In the genomic region with DNA sequence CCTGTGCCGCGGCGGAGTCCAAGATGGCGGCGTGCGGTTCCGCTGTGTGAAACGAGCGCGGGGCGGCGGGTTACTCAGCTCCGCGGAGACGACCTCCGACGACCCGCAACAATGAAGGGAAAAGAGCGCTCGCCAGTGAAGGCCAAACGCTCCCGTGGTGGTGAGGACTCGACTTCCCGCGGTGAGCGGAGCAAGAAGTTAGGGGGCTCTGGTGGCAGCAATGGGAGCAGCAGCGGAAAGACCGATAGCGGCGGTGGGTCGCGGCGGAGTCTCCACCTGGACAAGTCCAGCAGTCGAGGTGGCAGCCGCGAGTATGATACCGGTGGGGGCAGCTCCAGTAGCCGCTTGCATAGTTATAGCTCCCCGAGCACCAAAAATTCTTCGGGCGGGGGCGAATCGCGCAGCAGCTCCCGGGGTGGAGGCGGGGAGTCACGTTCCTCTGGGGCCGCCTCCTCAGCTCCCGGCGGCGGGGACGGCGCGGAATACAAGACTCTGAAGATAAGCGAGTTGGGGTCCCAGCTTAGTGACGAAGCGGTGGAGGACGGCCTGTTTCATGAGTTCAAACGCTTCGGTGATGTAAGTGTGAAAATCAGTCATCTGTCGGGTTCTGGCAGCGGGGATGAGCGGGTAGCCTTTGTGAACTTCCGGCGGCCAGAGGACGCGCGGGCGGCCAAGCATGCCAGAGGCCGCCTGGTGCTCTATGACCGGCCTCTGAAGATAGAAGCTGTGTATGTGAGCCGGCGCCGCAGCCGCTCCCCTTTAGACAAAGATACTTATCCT, we compare ENCODE assay signal across 1 cellular context.
TF ChIP-seq lines count a peak whose summit lies in the region.

No MANE protein-coding gene starts in this region.

TF ChIP-seq in WTC11, 78 proteins besides CTCF, POLR2A, EP300 and RAD21 (continued from another document):
- no peak for TF ChIP-seq ZNF512 (CRISPR knock-in tag; IDR thresholded peaks at IDR 0.05; ENCODE audit: borderline replicate concordance)
- TF ChIP-seq ZNF219 (CRISPR knock-in tag; IDR thresholded peaks at IDR 0.05; ENCODE audit: borderline replicate concordance): no peak
- TF ChIP-seq ZNF317 (CRISPR knock-in tag; IDR thresholded peaks at IDR 0.05; ENCODE audit: borderline replicate concordance, low read depth): no peak
- TF ChIP-seq CREM (CRISPR knock-in tag; IDR thresholded peaks at IDR 0.05): no peak
- TF ChIP-seq JUN (CRISPR knock-in tag; IDR thresholded peaks at IDR 0.05): 0 out of 2 replicates have a peak, but pooled peaks have one; percentile 38
- TF ChIP-seq GTF2I (CRISPR knock-in tag; conservative IDR thresholded peaks at IDR 0.05): no peak
- no peak for TF ChIP-seq RELA (CRISPR knock-in tag; IDR thresholded peaks at IDR 0.05; ENCODE audit: borderline replicate concordance)
- peak; percentile 79 for TF ChIP-seq TEAD1 (CRISPR knock-in tag; IDR thresholded peaks at IDR 0.05)
- TF ChIP-seq FOXP1 (CRISPR knock-in tag; IDR thresholded peaks at IDR 0.05; ENCODE audit: borderline replicate concordance): peak; percentile 75
- TF ChIP-seq ZNF423 (CRISPR knock-in tag; IDR thresholded peaks at IDR 0.05): no peak
- TF ChIP-seq, protein P1, sequence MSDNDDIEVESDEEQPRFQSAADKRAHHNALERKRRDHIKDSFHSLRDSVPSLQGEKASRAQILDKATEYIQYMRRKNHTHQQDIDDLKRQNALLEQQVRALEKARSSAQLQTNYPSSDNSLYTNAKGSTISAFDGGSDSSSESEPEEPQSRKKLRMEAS (CRISPR knock-in tag; IDR thresholded peaks at IDR 0.05): peak; percentile 41; the same call in 1 of the 2 replicates
- TF ChIP-seq ZNF121 (CRISPR knock-in tag; IDR thresholded peaks at IDR 0.05): no peak
- TF ChIP-seq, protein P2, sequence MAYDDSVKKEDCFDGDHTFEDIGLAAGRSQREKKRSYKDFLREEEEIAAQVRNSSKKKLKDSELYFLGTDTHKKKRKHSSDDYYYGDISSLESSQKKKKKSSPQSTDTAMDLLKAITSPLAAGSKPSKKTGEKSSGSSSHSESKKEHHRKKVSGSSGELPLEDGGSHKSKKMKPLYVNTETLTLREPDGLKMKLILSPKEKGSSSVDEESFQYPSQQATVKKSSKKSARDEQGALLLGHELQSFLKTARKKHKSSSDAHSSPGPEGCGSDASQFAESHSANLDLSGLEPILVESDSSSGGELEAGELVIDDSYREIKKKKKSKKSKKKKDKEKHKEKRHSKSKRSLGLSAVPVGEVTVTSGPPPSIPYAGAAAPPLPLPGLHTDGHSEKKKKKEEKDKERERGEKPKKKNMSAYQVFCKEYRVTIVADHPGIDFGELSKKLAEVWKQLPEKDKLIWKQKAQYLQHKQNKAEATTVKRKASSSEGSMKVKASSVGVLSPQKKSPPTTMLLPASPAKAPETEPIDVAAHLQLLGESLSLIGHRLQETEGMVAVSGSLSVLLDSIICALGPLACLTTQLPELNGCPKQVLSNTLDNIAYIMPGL (CRISPR knock-in tag; IDR thresholded peaks at IDR 0.05): no peak; the same call in 1 of the 2 replicates
- TF ChIP-seq, protein P3, sequence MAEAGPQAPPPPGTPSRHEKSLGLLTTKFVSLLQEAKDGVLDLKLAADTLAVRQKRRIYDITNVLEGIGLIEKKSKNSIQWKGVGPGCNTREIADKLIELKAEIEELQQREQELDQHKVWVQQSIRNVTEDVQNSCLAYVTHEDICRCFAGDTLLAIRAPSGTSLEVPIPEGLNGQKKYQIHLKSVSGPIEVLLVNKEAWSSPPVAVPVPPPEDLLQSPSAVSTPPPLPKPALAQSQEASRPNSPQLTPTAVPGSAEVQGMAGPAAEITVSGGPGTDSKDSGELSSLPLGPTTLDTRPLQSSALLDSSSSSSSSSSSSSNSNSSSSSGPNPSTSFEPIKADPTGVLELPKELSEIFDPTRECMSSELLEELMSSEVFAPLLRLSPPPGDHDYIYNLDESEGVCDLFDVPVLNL (CRISPR knock-in tag; IDR thresholded peaks at IDR 0.05; ENCODE audit: borderline replicate concordance, low read depth): 0 out of 2 replicates have a peak, but pooled peaks have one; percentile 41
- TF ChIP-seq, protein P4, sequence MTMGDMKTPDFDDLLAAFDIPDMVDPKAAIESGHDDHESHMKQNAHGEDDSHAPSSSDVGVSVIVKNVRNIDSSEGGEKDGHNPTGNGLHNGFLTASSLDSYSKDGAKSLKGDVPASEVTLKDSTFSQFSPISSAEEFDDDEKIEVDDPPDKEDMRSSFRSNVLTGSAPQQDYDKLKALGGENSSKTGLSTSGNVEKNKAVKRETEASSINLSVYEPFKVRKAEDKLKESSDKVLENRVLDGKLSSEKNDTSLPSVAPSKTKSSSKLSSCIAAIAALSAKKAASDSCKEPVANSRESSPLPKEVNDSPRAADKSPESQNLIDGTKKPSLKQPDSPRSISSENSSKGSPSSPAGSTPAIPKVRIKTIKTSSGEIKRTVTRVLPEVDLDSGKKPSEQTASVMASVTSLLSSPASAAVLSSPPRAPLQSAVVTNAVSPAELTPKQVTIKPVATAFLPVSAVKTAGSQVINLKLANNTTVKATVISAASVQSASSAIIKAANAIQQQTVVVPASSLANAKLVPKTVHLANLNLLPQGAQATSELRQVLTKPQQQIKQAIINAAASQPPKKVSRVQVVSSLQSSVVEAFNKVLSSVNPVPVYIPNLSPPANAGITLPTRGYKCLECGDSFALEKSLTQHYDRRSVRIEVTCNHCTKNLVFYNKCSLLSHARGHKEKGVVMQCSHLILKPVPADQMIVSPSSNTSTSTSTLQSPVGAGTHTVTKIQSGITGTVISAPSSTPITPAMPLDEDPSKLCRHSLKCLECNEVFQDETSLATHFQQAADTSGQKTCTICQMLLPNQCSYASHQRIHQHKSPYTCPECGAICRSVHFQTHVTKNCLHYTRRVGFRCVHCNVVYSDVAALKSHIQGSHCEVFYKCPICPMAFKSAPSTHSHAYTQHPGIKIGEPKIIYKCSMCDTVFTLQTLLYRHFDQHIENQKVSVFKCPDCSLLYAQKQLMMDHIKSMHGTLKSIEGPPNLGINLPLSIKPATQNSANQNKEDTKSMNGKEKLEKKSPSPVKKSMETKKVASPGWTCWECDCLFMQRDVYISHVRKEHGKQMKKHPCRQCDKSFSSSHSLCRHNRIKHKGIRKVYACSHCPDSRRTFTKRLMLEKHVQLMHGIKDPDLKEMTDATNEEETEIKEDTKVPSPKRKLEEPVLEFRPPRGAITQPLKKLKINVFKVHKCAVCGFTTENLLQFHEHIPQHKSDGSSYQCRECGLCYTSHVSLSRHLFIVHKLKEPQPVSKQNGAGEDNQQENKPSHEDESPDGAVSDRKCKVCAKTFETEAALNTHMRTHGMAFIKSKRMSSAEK (CRISPR knock-in tag; IDR thresholded peaks at IDR 0.05; ENCODE audit: borderline replicate concordance): no peak
- TF ChIP-seq ZNF232 (CRISPR knock-in tag; IDR thresholded peaks at IDR 0.05): peak; percentile 82; the same call in 1 of the 2 replicates
- TF ChIP-seq GRHL2 (CRISPR knock-in tag; IDR thresholded peaks at IDR 0.05; ENCODE audit: insufficient replicate concordance, severe bottlenecking): no peak
- TF ChIP-seq AFF4 (CRISPR knock-in tag; IDR thresholded peaks at IDR 0.05; ENCODE audit: borderline replicate concordance): no peak
- TF ChIP-seq NR2C2 (CRISPR knock-in tag; IDR thresholded peaks at IDR 0.05): no peak
